Comparison of ENCODE assay signal across 36 cellular contexts in genomic region chr4:154687840-154688239, GRCh38. TPM values are rescaled to one million over a fixed set of nuclear protein-coding genes. Genes with fewer than 3 reads are reported as not detected.
"Had no signal": no experiment of that assay in that cellular context is flagged by ENCODE, and none has a peak within 500 bp of the region (broad histone marks: within the 10 kb centered on the region; RNA-seq: fewer than 3 reads in every experiment).

No MANE protein-coding gene starts in this region.

- H3K27me3 ChIP-seq: MG63 had no signal

- H3K36me3 ChIP-seq: MG63 had no signal

- DNase-seq: Karpas-422, Kasumi-1, MG63, MM.1S, MV-4-11, NCI-H1048, NCI-H1092, NCI-H1092 treated with DMSO at 0.1 percent for 48 hours, NCI-H1105, NCI-H1105 treated with DMSO at 0.1 percent for 48 hours, NCI-H1417, NCI-H1417 treated with DMSO at 0.1 percent for 48 hours, NCI-H1436, NCI-H1436 treated with DMSO at 0.1 percent for 48 hours, NCI-H146, NCI-H1694, NCI-H1694 treated with DMSO at 0.1 percent for 48 hours, NCI-H187, NCI-H187 treated with DMSO at 0.1 percent for 48 hours, NCI-H1930, NCI-H2029, NCI-H2029 treated with DMSO at 0.1 percent for 48 hours, NCI-H2081, NCI-H2081 treated with DMSO at 0.1 percent for 48 hours, NCI-H2107, NCI-H2171, NCI-H2171 treated with DMSO at 0.1 percent for 48 hours, NCI-H2227 treated with DMSO at 0.1 percent for 48 hours, NCI-H226, NCI-H345, NCI-H446, NCI-H446 treated with DMSO at 0.1 percent for 48 hours, NCI-H510A, NCI-H510A treated with DMSO at 0.1 percent for 48 hours had no signal

- H3K9me3 ChIP-seq: MG63 had no signal

- H3K4me3 ChIP-seq: MG63 had no signal

RNA-seq across cellular contexts. Expression of gene LRAT, which starts 56.0 kb away (rescaled TPM):
- total RNA-seq: LHCN-M2, M059J had no signal
